ENCODE assay signal across 8 cellular contexts in genomic region chr22:36277482-36278291, GRCh38. TPM values are rescaled to one million over a fixed set of nuclear protein-coding genes. Genes with fewer than 3 reads are reported as not detected.
A peak's percentile ranks its signal among the peaks of the same experiment; 100 is the strongest.
DNase-seq lines count a peak whose midpoint lies in the region; ATAC-seq, FAIRE-seq and TF ChIP-seq lines count a peak whose summit lies in the region.

No MANE protein-coding gene starts in this region.

- H3K27me3 ChIP-seq in BE2C (no peaks in the 10 kb centered on the region), GM23248 (replicated peaks; ENCODE audit: insufficient read depth) (no peaks in the 10 kb centered on the region), gastroesophageal sphincter (no peaks in the 10 kb centered on the region)

- intact Hi-C loops in posterior cingulate gyrus (cut with DNase I) = loop anchor here (2.0 to 5.0 kb wide), 2 partner anchors 40 to 81 kb away; partner anchors contain the start of gene APOL2

- peaks cover 49% of the 10 kb centered on the region for H3F3A ChIP-seq in GM23248 (ENCODE audit: insufficient read depth)

- H3K36me3 ChIP-seq in BE2C (peaks cover 13% of the 10 kb centered on the region), GM23248 (ENCODE audit: low read depth) (peaks cover 34% of the 10 kb centered on the region), gastroesophageal sphincter (peaks cover 0 to 19% of the 10 kb centered on the region in 2 donors)

- no peak overlapping the region for H3K4me2 ChIP-seq in GM23248 (ENCODE audit: unreplicated experiment)

- H3K9me3 ChIP-seq in BE2C = no peaks in the 10 kb centered on the region; the same call in 1 of the 2 replicates
- H3K9me3 ChIP-seq in GM23248 (ENCODE audit: low read depth) = no peaks in the 10 kb centered on the region
- H3K9me3 ChIP-seq in gastroesophageal sphincter = no peaks in the 10 kb centered on the region

- TF ChIP-seq CTCF in BE2C (IDR thresholded peaks at IDR 0.05; ENCODE audit: low read depth, low read length) = peak; percentile 74
- peak in 3 of 4 experiments; percentile 83 to 89 (median 84) for TF ChIP-seq CTCF in gastroesophageal sphincter (IDR thresholded peaks at IDR 0.05)

- H3K27ac ChIP-seq in GM23248 (no peak overlapping the region), gastroesophageal sphincter (peak overlapping the region in 3 of 4 donors; percentile 54 to 63 (median 62))

- H3K79me2 ChIP-seq in GM23248 (ENCODE audit: insufficient read depth) = no peaks in the 10 kb centered on the region

- H3K4me3 ChIP-seq in BE2C (ENCODE audit: low read depth, low read length) (no peak overlapping the region), GM23248 (no peak overlapping the region), gastroesophageal sphincter (no peak overlapping the region)

- 39 to 40% methylated on average over 17 to 18 of the region's 18 CpGs for WGBS in GM23248 (ENCODE audit: low coverage in 1 of 2, low lambda C conversion rate in 2 of 2, missing lambda C conversion rate in 2 of 2), 2 experiments
- 0 to 35% methylated on average over 2 to 4 of the region's 18 CpGs for WGBS in gastroesophageal sphincter (ENCODE audit: low coverage in 1 of 2), 2 donors

- no peaks in the 10 kb centered on the region for H3K9me2 ChIP-seq in GM23248 (ENCODE audit: insufficient read depth)

- in situ Hi-C loops in GM23248 (cut with MboI) = no loop called here

- H3K4me1 ChIP-seq in BE2C (no peaks in the 10 kb centered on the region), GM23248 (ENCODE audit: insufficient read depth) (no peaks in the 10 kb centered on the region), gastroesophageal sphincter (peaks cover 0 to 40% (median 7%) of the 10 kb centered on the region in 3 donors)

- TF ChIP-seq POLR2A in gastroesophageal sphincter (IDR thresholded peaks at IDR 0.05) = no peak

- no peaks in the 10 kb centered on the region for H4K20me1 ChIP-seq in GM23248 (ENCODE audit: insufficient read depth)

- no peak overlapping the region for H3K9ac ChIP-seq in GM23248

- peak; percentile 69 for ATAC-seq in gastroesophageal sphincter

- peak; percentile 79 for FAIRE-seq in urothelium cell line (lab: Jason Lieb, UNC)

- DNase-seq in BE2C = peak; percentile 60
- peak; percentile 74 for DNase-seq in GM23248
- peak; percentile 76 for DNase-seq in RPMI8226
- DNase-seq in activated effector memory CD4-positive, alpha-beta T cell treated with anti-CD3 and anti-CD28 coated beads, Interleukin-2, amount 50 U/mL, for 16 hours = peak; percentile 85
- peak in 9 of 10 donors; percentile 48 to 91 (median 62) for DNase-seq in posterior cingulate gyrus
- peak; percentile 65 for DNase-seq in urothelium cell line (ENCODE audit: low spot score)
- no peak for DNase-seq in cortex of kidney (lab: John Stamatoyannopoulos, UW)

- H2AFZ ChIP-seq in GM23248 = no peak overlapping the region

- no peak for TF ChIP-seq EP300 in gastroesophageal sphincter (IDR thresholded peaks at IDR 0.05)

RNA-seq across cellular contexts. Expression of gene APOL1, which starts 24.8 kb away (rescaled TPM):
- not detected for polyA plus RNA-seq in BE2C (2012; ENCODE audit: insufficient read depth, insufficient read length, low read depth)
- 8.3 and 8.6 TPM in 2 replicates for total RNA-seq in GM23248 (2014; rRNA removed; shearing (Covaris generic))
- 12.8 and 14.2 TPM in 2 replicates for polyA plus RNA-seq in GM23248 (2016; fragmentation: Nextera tagmentation; extraction: Ambion mirVana)
- 10 to 100 TPM in 3 of 4 donors, 1 to 10 TPM in 1; 10.0 to 53.7 (median 26.0) TPM for total RNA-seq in gastroesophageal sphincter

RNA-seq across cellular contexts. Expression of gene APOL2, which starts 38.4 kb away (rescaled TPM):
- 11.5 TPM for polyA plus RNA-seq in BE2C (2012; ENCODE audit: insufficient read depth, insufficient read length, low read depth)
- total RNA-seq in GM23248 (2014; rRNA removed; shearing (Covaris generic)) = 37.7 and 43.8 TPM in 2 replicates
- 28.4 and 31.6 TPM in 2 replicates for polyA plus RNA-seq in GM23248 (2016; fragmentation: Nextera tagmentation; extraction: Ambion mirVana)
- total RNA-seq in gastroesophageal sphincter = 10 to 100 TPM; 29.1 to 40.9 (median 35.0) TPM
